In genomic region chr9:7403839-7404238, GRCh38 we compare ENCODE assay signal across 16 cellular contexts.
"Had no signal": no experiment of that assay in that cellular context is flagged by ENCODE, and none has a peak within 500 bp of the region (broad histone marks: within the 10 kb centered on the region; RNA-seq: fewer than 3 reads in every experiment).

No MANE protein-coding gene starts in this region.

- H3K79me2 ChIP-seq: parathyroid adenoma had no signal

- H3K36me3 ChIP-seq: sigmoid colon, spleen, upper lobe of right lung had no signal

- H3K27ac ChIP-seq: dorsolateral prefrontal cortex, parathyroid adenoma, sigmoid colon, spleen, upper lobe of right lung had no signal

- H3K27me3 ChIP-seq: dorsolateral prefrontal cortex, sigmoid colon, spleen, upper lobe of right lung had no signal

- DNase-seq: activated CD4-positive, alpha-beta T cell treated with anti-CD3 and anti-CD28 coated beads for 4 hours; activated CD8-positive, alpha-beta T cell treated with anti-CD3 and anti-CD28 coated beads for 36 hours; activated naive CD4-positive, alpha-beta T cell treated with Interleukin-2 at 50 U/mL for 16 hours; activated naive CD8-positive, alpha-beta T cell treated with anti-CD3 and anti-CD28 coated beads, Interleukin-2, amount 50 U/mL, for 24 hours; activated T-cell treated with anti-CD3 and anti-CD28 coated beads, Interleukin-2, amount 50 U/mL, for 24 hours; anterior cingulate cortex; central memory CD4-positive, alpha-beta T cell; dorsolateral prefrontal cortex; mesendoderm; naive thymus-derived CD8-positive, alpha-beta T cell; sigmoid colon; spleen; upper lobe of right lung had no signal

- H3K4me1 ChIP-seq: parathyroid adenoma, sigmoid colon, spleen, upper lobe of right lung had no signal

- H3K9me3 ChIP-seq: sigmoid colon, spleen, upper lobe of right lung had no signal

- H3K9ac ChIP-seq: parathyroid adenoma had no signal

- H2AFZ ChIP-seq: parathyroid adenoma had no signal

- H3K4me3 ChIP-seq: dorsolateral prefrontal cortex, sigmoid colon, spleen, upper lobe of right lung had no signal

- FAIRE-seq: colon, TTC549 had no signal

- ATAC-seq: activated CD8-positive, alpha-beta T cell treated with anti-CD3 and anti-CD28 coated beads for 36 hours; activated naive CD8-positive, alpha-beta T cell treated with anti-CD3 and anti-CD28 coated beads, Interleukin-2, amount 50 U/mL, for 24 hours; upper lobe of right lung had no signal
